In the genomic region with DNA sequence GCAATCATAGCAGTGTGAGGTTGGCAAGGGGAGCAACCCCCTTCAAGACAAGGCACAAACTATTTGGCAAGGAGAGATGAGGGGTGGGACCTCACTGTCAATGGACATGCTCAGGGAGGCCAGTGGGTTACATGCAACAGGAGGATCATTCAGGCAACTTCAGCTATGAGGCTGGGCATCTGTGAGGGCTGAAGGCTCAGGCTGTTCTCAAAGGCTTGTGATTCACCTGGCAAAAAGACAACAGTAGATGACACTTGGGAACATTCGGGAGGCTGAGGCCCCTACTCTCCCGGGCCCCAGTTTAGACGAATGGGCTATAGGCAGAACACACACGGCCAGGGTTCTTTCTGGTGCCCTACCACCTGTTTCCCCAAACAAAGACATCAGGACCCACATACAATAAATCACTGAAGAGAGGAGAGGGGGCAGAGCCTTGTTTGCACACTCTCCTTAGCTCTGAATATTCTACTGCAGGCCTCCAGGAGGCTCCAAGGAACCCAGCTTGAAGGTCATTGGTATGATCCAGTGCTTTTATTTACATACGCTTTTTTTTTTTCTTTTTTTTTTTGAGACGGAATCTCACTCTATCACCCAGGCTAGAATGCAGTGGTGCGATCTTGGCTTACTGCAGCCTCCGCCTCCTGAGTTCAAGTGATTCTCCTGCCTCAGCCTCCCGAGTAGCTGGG, we compare ENCODE assay signal across 9 cellular contexts. TPM values are rescaled to one million over a fixed set of nuclear protein-coding genes. Genes with fewer than 3 reads are reported as not detected.
DNase-seq lines count a peak whose midpoint lies in the region; ATAC-seq and TF ChIP-seq lines count a peak whose summit lies in the region.
"Had no signal": no experiment of that assay in that cellular context is flagged by ENCODE, and none has a peak within 500 bp of the region (broad histone marks: within the 10 kb centered on the region; RNA-seq: fewer than 3 reads in every experiment).

No MANE protein-coding gene starts in this region.

- H3K27ac ChIP-seq in GM23248 (peak overlapping the region; percentile 95), lower lobe of right lung (peak overlapping the region; percentile 2), left lung (peak overlapping the region in 1 of 2 donors; percentile 0), breast epithelium (peak overlapping the region in 1 of 2 donors; percentile 11)

- H3K79me2 ChIP-seq in GM23248 (ENCODE audit: insufficient read depth), result peaks cover 47% of the 10 kb centered on the region

- peaks cover 39% of the 10 kb centered on the region for H3K4me1 Mint-ChIP-seq in activated T-helper 17 cell treated with anti-CD3 and anti-CD28 coated beads, Interleukin-2, amount 50 U/mL, for 72 hours

- H3K27me3 ChIP-seq in GM23248 (replicated peaks; ENCODE audit: insufficient read depth), result no peaks in the 10 kb centered on the region
- H3K27me3 ChIP-seq in lower lobe of right lung (ENCODE audit: low read depth), result no peaks in the 10 kb centered on the region
- no peaks in the 10 kb centered on the region for H3K27me3 ChIP-seq in left lung
- no peaks in the 10 kb centered on the region for H3K27me3 ChIP-seq in breast epithelium

- no peak overlapping the region for H3K4me2 ChIP-seq in GM23248 (ENCODE audit: unreplicated experiment)

- H3K36me3 ChIP-seq in GM23248 (ENCODE audit: low read depth) (peaks cover 62% of the 10 kb centered on the region), lower lobe of right lung (peaks cover 100% of the 10 kb centered on the region), left lung (peaks cover 5 to 100% of the 10 kb centered on the region in 2 donors), breast epithelium (no peaks in the 10 kb centered on the region)

- H3K4me3 Mint-ChIP-seq in activated T-helper 17 cell treated with anti-CD3 and anti-CD28 coated beads, Interleukin-2, amount 50 U/mL, for 72 hours, result no peak overlapping the region

- no peak for ATAC-seq in activated T-helper 17 cell treated with anti-CD3 and anti-CD28 coated beads, Interleukin-2, amount 50 U/mL, for 72 hours (replicated peaks)
- ATAC-seq in lower lobe of right lung (no peak), left lung (no peak)

- H3K27me3 Mint-ChIP-seq in activated T-helper 17 cell treated with anti-CD3 and anti-CD28 coated beads, Interleukin-2, amount 50 U/mL, for 72 hours, result no peaks in the 10 kb centered on the region

- no peak for TF ChIP-seq POLR2A in breast epithelium (IDR thresholded peaks at IDR 0.05)

- H3K9ac ChIP-seq in GM23248, result peak overlapping the region; percentile 54

- H3K36me3 Mint-ChIP-seq in activated T-helper 17 cell treated with anti-CD3 and anti-CD28 coated beads, Interleukin-2, amount 50 U/mL, for 72 hours (ENCODE audit: low read depth), result peaks cover 100% of the 10 kb centered on the region

- no peak overlapping the region for H3K4me3 ChIP-seq in GM23248
- H3K4me3 ChIP-seq in lower lobe of right lung, result no peak overlapping the region
- no peak overlapping the region for H3K4me3 ChIP-seq in left lung
- H3K4me3 ChIP-seq in breast epithelium, result no peak overlapping the region

- TF ChIP-seq CTCF in lower lobe of right lung (IDR thresholded peaks at IDR 0.05) (no peak), GM13977 (IDR thresholded peaks at IDR 0.05; ENCODE audit: extremely low read depth, insufficient read depth, missing control alignments) (no peak), left lung (IDR thresholded peaks at IDR 0.05) (no peak), GM10248 (IDR thresholded peaks at IDR 0.05; ENCODE audit: control extremely low read depth, extremely low read depth, low read depth, missing control alignments) (no peak), breast epithelium (IDR thresholded peaks at IDR 0.05) (no peak)

- H3K9me3 Mint-ChIP-seq in activated T-helper 17 cell treated with anti-CD3 and anti-CD28 coated beads, Interleukin-2, amount 50 U/mL, for 72 hours, result no peaks in the 10 kb centered on the region

- in situ Hi-C loops in GM23248 (cut with MboI), result loop anchor here (25.0 kb wide), 1 partner anchor 359 kb away; no protein-coding TSS in a partner anchor
- in situ Hi-C loops in GM13977 (cut with MboI; ENCODE audit: low pct_unique_long_range_greater_than_20kb, low sequenced_read_pairs, unreplicated experiment), result loop anchor here (5.0 kb wide), 1 partner anchor 46 kb away; no protein-coding TSS in a partner anchor

- POLR2A ChIA-PET in GM10248 (lab: Yijun Ruan, JAX), result interaction anchor here (1.0 kb wide), 1 partner anchor 11 kb away, joined by 3 read pairs; a partner anchor contains a TSS

- CTCF ChIA-PET in GM10248 (lab: Yijun Ruan, JAX), result interaction anchor here (1.5 to 30.8 kb wide), 4 partner anchors 8 to 245 kb away, joined by 3 to 776 read pairs (median 12); a partner anchor contains a TSS

- H3K9me2 ChIP-seq in GM23248 (ENCODE audit: insufficient read depth), result no peaks in the 10 kb centered on the region

- peaks cover 15% of the 10 kb centered on the region; the same call in 1 of the 2 replicates for H4K20me1 ChIP-seq in GM23248 (ENCODE audit: insufficient read depth)

- H3K4me1 ChIP-seq in GM23248 (ENCODE audit: insufficient read depth) (peaks cover 44% of the 10 kb centered on the region), lower lobe of right lung (peaks cover 18% of the 10 kb centered on the region), left lung (peaks cover under 1 to 70% of the 10 kb centered on the region in 2 donors), breast epithelium (peaks cover 0 to 3% of the 10 kb centered on the region in 2 donors)

- H3K9me3 ChIP-seq in GM23248 (ENCODE audit: low read depth) (no peaks in the 10 kb centered on the region), lower lobe of right lung (no peaks in the 10 kb centered on the region), left lung (no peaks in the 10 kb centered on the region), breast epithelium (no peaks in the 10 kb centered on the region)

- peaks cover 93% of the 10 kb centered on the region for H3F3A ChIP-seq in GM23248 (ENCODE audit: insufficient read depth)

- peak overlapping the region; percentile 32 for H3K27ac Mint-ChIP-seq in activated T-helper 17 cell treated with anti-CD3 and anti-CD28 coated beads, Interleukin-2, amount 50 U/mL, for 72 hours

- H2AFZ ChIP-seq in GM23248, result no peak overlapping the region

- intact Hi-C loops in lower lobe of right lung (cut with DNase I), result no loop called here
- intact Hi-C loops in left lung (cut with DNase I), result no loop called here
- intact Hi-C loops in breast epithelium (cut with DNase I; ENCODE audit: low total_unique reads), result loop anchor here (5.0 kb wide), 1 partner anchor 159 kb away; no protein-coding TSS in a partner anchor

- DNase-seq in AG08396 (ENCODE audit: low spot score), result peak; percentile 66
- peak; percentile 85 for DNase-seq in GM23248
- no peak for DNase-seq in lower lobe of right lung
- DNase-seq in GM13977 (ENCODE audit: low spot score), result no peak
- DNase-seq in left lung, result no peak
- DNase-seq in GM10248 (ENCODE audit: extremely low spot score), result no peak
- DNase-seq in breast epithelium (ENCODE audit: low spot score in 2 of 2), result no peak
- DNase-seq: NCI-H2107 had no signal

- WGBS in GM23248 (ENCODE audit: low coverage in 1 of 2, low lambda C conversion rate in 2 of 2, missing lambda C conversion rate in 2 of 2), 2 experiments, result 42 to 48% methylated on average over 9 of the region's 9 CpGs

RNA-seq across cellular contexts. Expression of a gene that starts 7.9 kb away (rescaled TPM):
- 525 and 565 TPM in 2 replicates for total RNA-seq in GM23248 (2014; rRNA removed; shearing (Covaris generic))
- 491 and 520 TPM in 2 replicates for polyA plus RNA-seq in GM23248 (2016; fragmentation: Nextera tagmentation; extraction: Ambion mirVana)
- 1,000 to 10,000 TPM; 1,139 to 1,437 TPM for total RNA-seq in activated T-helper 17 cell treated with anti-CD3 and anti-CD28 coated beads, Interleukin-2, amount 50 U/mL, for 72 hours
- total RNA-seq in lower lobe of right lung, result 292 TPM
- total RNA-seq in left lung, result 100 to 1,000 TPM; 409 to 602 TPM
- total RNA-seq in breast epithelium, result 100 to 1,000 TPM; 189 to 269 (median 212) TPM

RNA-seq across cellular contexts. Expression of a gene that starts 11.0 kb away (rescaled TPM):
- total RNA-seq in GM23248 (2014; rRNA removed; shearing (Covaris generic)), result 4.9 and 6.6 TPM in 2 replicates
- polyA plus RNA-seq in GM23248 (2016; fragmentation: Nextera tagmentation; extraction: Ambion mirVana), result 6.7 and 7.1 TPM in 2 replicates
- total RNA-seq in activated T-helper 17 cell treated with anti-CD3 and anti-CD28 coated beads, Interleukin-2, amount 50 U/mL, for 72 hours, result 10 to 100 TPM; 57.4 to 82.1 TPM
- 24.5 TPM for total RNA-seq in lower lobe of right lung
- 10 to 100 TPM; 28.2 to 38.6 TPM for total RNA-seq in left lung
- total RNA-seq in breast epithelium, result 10 to 100 TPM in 2 of 3 donors, 1 to 10 TPM in 1; 8.5 to 14.9 (median 13.4) TPM

RNA-seq across cellular contexts. Expression of a gene that starts 14.4 kb away (rescaled TPM):
- 156 and 165 TPM in 2 replicates for total RNA-seq in GM23248 (2014; rRNA removed; shearing (Covaris generic))
- 162 and 171 TPM in 2 replicates for polyA plus RNA-seq in GM23248 (2016; fragmentation: Nextera tagmentation; extraction: Ambion mirVana)
- total RNA-seq in activated T-helper 17 cell treated with anti-CD3 and anti-CD28 coated beads, Interleukin-2, amount 50 U/mL, for 72 hours, result 100 to 1,000 TPM; 152 to 161 TPM
- total RNA-seq in lower lobe of right lung (151 TPM), left lung (100 to 1,000 TPM; 148 to 206 TPM), breast epithelium (100 to 1,000 TPM in 2 of 3 donors, 10 to 100 TPM in 1; 80.5 to 171 (median 142) TPM)

RNA-seq across cellular contexts. Expression of a gene that starts 16.3 kb away (rescaled TPM):
- total RNA-seq in GM23248 (2014; rRNA removed; shearing (Covaris generic)), result 148 and 156 TPM in 2 replicates
- polyA plus RNA-seq in GM23248 (2016; fragmentation: Nextera tagmentation; extraction: Ambion mirVana), result 76.4 and 82.1 TPM in 2 replicates
- 100 to 1,000 TPM in 1 of 2 donors, 10 to 100 TPM in 1; 55.6 to 617 TPM for total RNA-seq in activated T-helper 17 cell treated with anti-CD3 and anti-CD28 coated beads, Interleukin-2, amount 50 U/mL, for 72 hours
- 18.0 TPM for total RNA-seq in lower lobe of right lung
- 10 to 100 TPM; 36.1 to 77.0 TPM for total RNA-seq in left lung
- total RNA-seq in breast epithelium, result 10 to 100 TPM in 2 of 3 donors, 1 to 10 TPM in 1; 7.7 to 64.1 (median 20.0) TPM

RNA-seq across cellular contexts. Expression of a gene that starts 37.3 kb away (rescaled TPM):
- total RNA-seq in GM23248 (2014; rRNA removed; shearing (Covaris generic)), result 5.8 and 6.2 TPM in 2 replicates
- 11.3 and 11.6 TPM in 2 replicates for polyA plus RNA-seq in GM23248 (2016; fragmentation: Nextera tagmentation; extraction: Ambion mirVana)
- 10 to 100 TPM; 26.0 to 36.9 TPM for total RNA-seq in activated T-helper 17 cell treated with anti-CD3 and anti-CD28 coated beads, Interleukin-2, amount 50 U/mL, for 72 hours
- total RNA-seq in lower lobe of right lung, result 10.0 TPM
- total RNA-seq in left lung, result 10 to 100 TPM; 13.1 to 17.4 TPM
- 1 to 10 TPM; 1.8 to 4.0 (median 2.3) TPM for total RNA-seq in breast epithelium

Comparison
In these comparisons a context has a peak if more than half of its experiments do, and no peak if none do; other contexts are left out.
1. DNase-seq: peak in AG08396 (single experiment) and GM23248 (single experiment); none in lower lobe of right lung (single experiment), GM13977 (single experiment), left lung (0 of 2), GM10248 (single experiment) and breast epithelium (0 of 2).